14 cellular contexts compared by ENCODE assay signal in genomic region chr11:60916669-60917206, GRCh38. TPM values are rescaled to one million over a fixed set of nuclear protein-coding genes. Genes with fewer than 3 reads are reported as not detected.
DNase-seq lines count a peak whose midpoint lies in the region; ATAC-seq and TF ChIP-seq lines count a peak whose summit lies in the region.
"Had no signal": no experiment of that assay in that cellular context is flagged by ENCODE, and none has a peak within 500 bp of the region (broad histone marks: within the 10 kb centered on the region; RNA-seq: fewer than 3 reads in every experiment).

No MANE protein-coding gene starts in this region.

- CTCF ChIA-PET in activated CD8-positive, alpha-beta memory T cell treated with anti-CD3 and anti-CD28 coated beads, Interleukin-2, amount 10 ng/mL, durations not matched to agents 7 days and 5 days (lab: Charles Lee) = interaction anchor here (1.1 to 5.8 kb wide), 3 partner anchors 11 to 271 kb away, joined by 4 to 38 read pairs (median 12); partner anchors contain the start of gene PRPF19
- CTCF ChIA-PET in PC-9 (lab: Charles Lee) = no interaction called here

- H3K79me2 ChIP-seq in PC-9 (ENCODE audit: low read depth) = peaks cover 50% of the 10 kb centered on the region

- no peaks in the 10 kb centered on the region for H3K9me2 ChIP-seq in PC-9 (ENCODE audit: insufficient read depth)

- no peaks in the 10 kb centered on the region for H3K27me3 ChIP-seq in PC-9 (ENCODE audit: insufficient read depth, low read depth)
- no peaks in the 10 kb centered on the region for H3K27me3 ChIP-seq in esophagus squamous epithelium
- no peaks in the 10 kb centered on the region for H3K27me3 ChIP-seq in spleen (replicated peaks in 1 of 7)
- no peaks in the 10 kb centered on the region for H3K27me3 ChIP-seq in HAP-1 (ENCODE audit: low read depth)
- H3K27me3 ChIP-seq: upper lobe of left lung had no signal

- no TSS peak for BruUV-seq in PC-9 (replicated peaks; lab: Mats Ljungman, UMichigan)

- H3K4me2 ChIP-seq in PC-9 = peak overlapping the region; percentile 92; the same call in 1 of the 2 replicates

- TF ChIP-seq POLR2A in esophagus squamous epithelium (IDR thresholded peaks at IDR 0.05) = no peak
- no peak for TF ChIP-seq POLR2A in spleen (IDR thresholded peaks at IDR 0.05)

- H3K27ac Mint-ChIP-seq in activated CD8-positive, alpha-beta memory T cell treated with anti-CD3 and anti-CD28 coated beads, Interleukin-2, amount 10 ng/mL, durations not matched to agents 7 days and 5 days = peak overlapping the region; percentile 16

- H3K36me3 Mint-ChIP-seq in activated CD8-positive, alpha-beta memory T cell treated with anti-CD3 and anti-CD28 coated beads, Interleukin-2, amount 10 ng/mL, durations not matched to agents 7 days and 5 days = peaks cover 28% of the 10 kb centered on the region

- peaks cover 14% of the 10 kb centered on the region for H3F3A ChIP-seq in PC-9 (ENCODE audit: insufficient read depth, low read depth)

- peaks cover 4% of the 10 kb centered on the region; the same call in 1 of the 2 replicates for H4K20me1 ChIP-seq in PC-9 (ENCODE audit: insufficient read depth)

- peaks cover 36% of the 10 kb centered on the region for H3K4me1 ChIP-seq in PC-9 (replicated peaks; ENCODE audit: insufficient read depth)
- H3K4me1 ChIP-seq in esophagus squamous epithelium = peaks cover 51 to 74% (median 52%) of the 10 kb centered on the region in 3 donors
- H3K4me1 ChIP-seq in spleen = peaks cover 41 to 83% (median 70%) of the 10 kb centered on the region in 6 donors
- peaks cover 17% of the 10 kb centered on the region for H3K4me1 ChIP-seq in HAP-1

- H3K4me3 Mint-ChIP-seq in activated CD8-positive, alpha-beta memory T cell treated with anti-CD3 and anti-CD28 coated beads, Interleukin-2, amount 10 ng/mL, durations not matched to agents 7 days and 5 days = no peak overlapping the region

- H3K27me3 Mint-ChIP-seq in activated CD8-positive, alpha-beta memory T cell treated with anti-CD3 and anti-CD28 coated beads, Interleukin-2, amount 10 ng/mL, durations not matched to agents 7 days and 5 days = peaks cover 2% of the 10 kb centered on the region

- in situ Hi-C loops in HAP-1 (cut with MboI; ENCODE audit: low sequenced_read_pairs) = loop anchor here (25.0 kb wide), 1 partner anchor 804 kb away; no protein-coding TSS in a partner anchor

- WGBS in esophagus squamous epithelium, 2 donors = 39 to 57% methylated on average over 2 of the region's 3 CpGs
- 60 to 77% (median 67%) methylated on average over 3 of the region's 3 CpGs for WGBS in spleen, 5 donors

- TF ChIP-seq CTCF in PC-9 (conservative IDR thresholded peaks at IDR 0.05) (no peak), esophagus squamous epithelium (IDR thresholded peaks at IDR 0.05) (no peak), spleen (IDR thresholded peaks at IDR 0.05 in 8 of 11, conservative IDR thresholded peaks at IDR 0.05 in 3 of 11) (no peak)

- no peak for DNase-seq in activated CD8-positive, alpha-beta memory T cell treated with anti-CD3 and anti-CD28 coated beads, Interleukin-2, amount 10 ng/mL, durations not matched to agents 7 days and 5 days
- DNase-seq in activated CD8-positive, alpha-beta memory T cell treated with anti-CD3 and anti-CD28 coated beads, Interleukin-2, amount 50 U/mL, for 4 hours = no peak
- DNase-seq in PC-9 (no peak), esophagus squamous epithelium (lab: John Stamatoyannopoulos, UW) (no peak), spleen (no peak), HAP-1 (ENCODE audit: low spot score in 2 of 2) (no peak)
- no peak for DNase-seq in effector CD8-positive, alpha-beta T cell (lab: John Stamatoyannopoulos, UW)
- DNase-seq: DMS53; effector memory CD4-positive, alpha-beta T cell; NCI-H446 treated with DMSO at 0.1 percent for 48 hours; RPMI8226; upper lobe of left lung had no signal

- POLR2A ChIA-PET in PC-9 (lab: Charles Lee; ENCODE audit: unreplicated experiment) = no interaction called here

- intact Hi-C loops in PC-9 (cut with micrococcal nuclease; ENCODE audit: unreplicated experiment) = loop anchor here (1.0 kb wide), 1 partner anchor 8 kb away; the partner anchor contains the start of gene TMEM132A
- intact Hi-C loops in esophagus squamous epithelium (cut with DNase I) = no loop called here
- intact Hi-C loops in spleen (cut with DNase I; ENCODE audit: low total_unique reads) = no loop called here

- H3K9me3 ChIP-seq in PC-9 (ENCODE audit: insufficient read depth, low read depth) = no peaks in the 10 kb centered on the region
- no peaks in the 10 kb centered on the region for H3K9me3 ChIP-seq in esophagus squamous epithelium
- H3K9me3 ChIP-seq in spleen = no peaks in the 10 kb centered on the region
- no peaks in the 10 kb centered on the region for H3K9me3 ChIP-seq in HAP-1
- H3K9me3 ChIP-seq: upper lobe of left lung had no signal

- H3K27ac ChIP-seq in PC-9 (no peak overlapping the region), esophagus squamous epithelium (peak overlapping the region; percentile 90 to 96 (median 94)), spleen (peak overlapping the region in 5 of 8 donors; percentile 14 to 97 (median 96))

- no peak overlapping the region for H3K4me3 ChIP-seq in PC-9
- peak overlapping the region in 1 of 4 donors; percentile 5 for H3K4me3 ChIP-seq in esophagus squamous epithelium
- no peak overlapping the region for H3K4me3 ChIP-seq in spleen
- no peak overlapping the region for H3K4me3 ChIP-seq in HAP-1
- H3K4me3 ChIP-seq: upper lobe of left lung had no signal

- H3K4me1 Mint-ChIP-seq in activated CD8-positive, alpha-beta memory T cell treated with anti-CD3 and anti-CD28 coated beads, Interleukin-2, amount 10 ng/mL, durations not matched to agents 7 days and 5 days = peaks cover 33% of the 10 kb centered on the region

- ATAC-seq in activated CD8-positive, alpha-beta memory T cell treated with anti-CD3 and anti-CD28 coated beads, Interleukin-2, amount 10 ng/mL, durations not matched to agents 7 days and 5 days = no peak
- no peak for ATAC-seq in GM18520 (IDR thresholded peaks at IDR 0.05; ENCODE audit: unreplicated experiment)

- H3K36me3 ChIP-seq in PC-9 (ENCODE audit: low read depth) (0 out of 2 replicates have a peak, but pooled peaks cover 19% of the 10 kb centered on the region), esophagus squamous epithelium (peaks cover 16 to 22% (median 20%) of the 10 kb centered on the region in 3 donors), spleen (peaks cover 8 to 24% (median 22%) of the 10 kb centered on the region in 6 donors), HAP-1 (replicated peaks) (peaks cover 36% of the 10 kb centered on the region)

- H3K9me3 Mint-ChIP-seq in activated CD8-positive, alpha-beta memory T cell treated with anti-CD3 and anti-CD28 coated beads, Interleukin-2, amount 10 ng/mL, durations not matched to agents 7 days and 5 days (ENCODE audit: low read depth) = no peaks in the 10 kb centered on the region

- no peak overlapping the region for H2AFZ ChIP-seq in PC-9

RNA-seq across cellular contexts. Expression of gene TMEM109, which starts 2.8 kb away (rescaled TPM):
- 100 to 1,000 TPM; 106 to 121 TPM for total RNA-seq in activated CD8-positive, alpha-beta memory T cell treated with anti-CD3 and anti-CD28 coated beads, Interleukin-2, amount 10 ng/mL, durations not matched to agents 7 days and 5 days
- total RNA-seq in PC-9 (2021) (104 and 105 TPM in 2 replicates), esophagus squamous epithelium (100 to 1,000 TPM in 1 of 4 donors, 10 to 100 TPM in 3; 66.7 to 115 (median 89.0) TPM), spleen (100 to 1,000 TPM in 6 of 7 donors, 10 to 100 TPM in 1; 82.1 to 125 (median 109) TPM)
- 10 to 100 TPM; 53.6 to 84.7 (median 84.5) TPM for polyA plus RNA-seq in spleen

RNA-seq across cellular contexts. Expression of gene TMEM132A, which starts 7.5 kb away (rescaled TPM):
- under 1 TPM; 0.52 to 0.93 TPM for total RNA-seq in activated CD8-positive, alpha-beta memory T cell treated with anti-CD3 and anti-CD28 coated beads, Interleukin-2, amount 10 ng/mL, durations not matched to agents 7 days and 5 days
- total RNA-seq in PC-9 (2021) (54.4 and 90.3 TPM in 2 replicates), esophagus squamous epithelium (10 to 100 TPM; 11.8 to 52.7 (median 17.8) TPM), spleen (10 to 100 TPM in 4 of 7 donors, 1 to 10 TPM in 3; 5.6 to 15.6 (median 13.0) TPM)
- polyA plus RNA-seq in spleen = 10 to 100 TPM in 1 of 3 donors, 1 to 10 TPM in 2; 5.7 to 11.4 (median 7.1) TPM

RNA-seq across cellular contexts. Expression of gene PRPF19, which starts 10.4 kb away (rescaled TPM):
- total RNA-seq in activated CD8-positive, alpha-beta memory T cell treated with anti-CD3 and anti-CD28 coated beads, Interleukin-2, amount 10 ng/mL, durations not matched to agents 7 days and 5 days = 100 to 1,000 TPM; 125 to 144 TPM
- total RNA-seq in PC-9 (2021) (135 and 160 TPM in 2 replicates), esophagus squamous epithelium (10 to 100 TPM; 65.0 to 90.2 (median 84.1) TPM), spleen (10 to 100 TPM; 58.7 to 81.1 (median 73.4) TPM)
- 10 to 100 TPM; 65.2 to 76.7 (median 66.4) TPM for polyA plus RNA-seq in spleen

RNA-seq across cellular contexts. Expression of gene SLC15A3, which starts 35.2 kb away (rescaled TPM):
- under 1 TPM; 0.30 to 0.96 TPM for total RNA-seq in activated CD8-positive, alpha-beta memory T cell treated with anti-CD3 and anti-CD28 coated beads, Interleukin-2, amount 10 ng/mL, durations not matched to agents 7 days and 5 days
- total RNA-seq in PC-9 (2021) (2.7 and 5.5 TPM in 2 replicates), esophagus squamous epithelium (10 to 100 TPM in 2 of 4 donors, 1 to 10 TPM in 2; 4.0 to 11.5 (median 7.9) TPM), spleen (100 to 1,000 TPM in 4 of 7 donors, 10 to 100 TPM in 3; 62.9 to 133 (median 114) TPM)
- 100 to 1,000 TPM in 2 of 3 donors, 10 to 100 TPM in 1; 83.8 to 139 (median 115) TPM for polyA plus RNA-seq in spleen
- polyA plus RNA-seq: neural cell had no signal

RNA-seq across cellular contexts. Expression of gene ZP1, which starts 49.4 kb away (rescaled TPM):
- total RNA-seq in activated CD8-positive, alpha-beta memory T cell treated with anti-CD3 and anti-CD28 coated beads, Interleukin-2, amount 10 ng/mL, durations not matched to agents 7 days and 5 days = not detected
- not detected in 2 replicates for total RNA-seq in PC-9 (2021)
- not detected for total RNA-seq in esophagus squamous epithelium
- not detected for total RNA-seq in spleen
- polyA plus RNA-seq in spleen = under 1 TPM in 2 of 3 donors, not detected in 1; 0.05 to 0.07 TPM
- total RNA-seq: upper lobe of left lung had no signal
